12 cellular contexts compared by ENCODE assay signal in genomic region chr16:69217433-69217832, GRCh38. TPM values are rescaled to one million over a fixed set of nuclear protein-coding genes. Genes with fewer than 3 reads are reported as not detected.
DNase-seq lines count a peak whose midpoint lies in the region; ATAC-seq and TF ChIP-seq lines count a peak whose summit lies in the region.
"Had no signal": no experiment of that assay in that cellular context is flagged by ENCODE, and none has a peak within 500 bp of the region (broad histone marks: within the 10 kb centered on the region; RNA-seq: fewer than 3 reads in every experiment).

No MANE protein-coding gene starts in this region.

- H3K9ac ChIP-seq in adipocyte (ENCODE audit: low read length) = peak overlapping the region; percentile 26

- BruUV-seq in MCF 10A (replicated peaks; lab: Mats Ljungman, UMichigan) = no TSS peak

- peak; percentile 30 for DNase-seq in MCF 10A (ENCODE audit: unreplicated experiment)
- no peak for DNase-seq in breast epithelium (ENCODE audit: low spot score in 2 of 2)
- DNase-seq in adipocyte (ENCODE audit: low read depth) = peak; percentile 56
- peak; percentile 29 for DNase-seq in foreskin melanocyte
- DNase-seq in H4 (ENCODE audit: low spot score) = no peak
- no peak for DNase-seq in DMS79 treated with DMSO at 0.1 percent for 48 hours (lab: John Stamatoyannopoulos, UW)
- DNase-seq: activated naive CD4-positive, alpha-beta T cell treated with anti-CD3 and anti-CD28 coated beads for 36 hours; NCI-H2029; stimulated activated CD4-positive, alpha-beta T cell treated with anti-CD3 and anti-CD28 coated beads, Interleukin-4, amount 100 ng/mL, for 24 hours had no signal

- TF ChIP-seq CTCF in MCF 10A (IDR thresholded peaks at IDR 0.05; ENCODE audit: unreplicated experiment) (no peak), breast epithelium (IDR thresholded peaks at IDR 0.05) (no peak)

- H3K4me1 ChIP-seq in breast epithelium (no peaks in the 10 kb centered on the region), adipocyte (ENCODE audit: control insufficient read depth, insufficient read depth, low read length) (peaks cover 21% of the 10 kb centered on the region)

- CTCF ChIA-PET in MCF 10A (lab: Yijun Ruan, JAX) = interaction anchor here (0.8 to 1.0 kb wide), 2 partner anchors 67 to 68 kb away, joined by 3 to 6 read pairs; no protein-coding TSS in a partner anchor

- peak overlapping the region; percentile 12 for H3K27ac Mint-ChIP-seq in MCF 10A (ENCODE audit: low read depth, unreplicated experiment)
- H3K27ac Mint-ChIP-seq: activated naive CD4-positive, alpha-beta T cell treated with anti-CD3 and anti-CD28 coated beads for 36 hours; B cell had no signal

- H3K4me3 ChIP-seq in breast epithelium (no peak overlapping the region), adipocyte (ENCODE audit: low read length) (no peak overlapping the region)

- H3K9me3 Mint-ChIP-seq in MCF 10A (ENCODE audit: unreplicated experiment) = no peaks in the 10 kb centered on the region
- H3K9me3 Mint-ChIP-seq: activated naive CD4-positive, alpha-beta T cell treated with anti-CD3 and anti-CD28 coated beads for 36 hours had no signal

- H3K27me3 Mint-ChIP-seq in MCF 10A (ENCODE audit: insufficient read depth, unreplicated experiment) = no peaks in the 10 kb centered on the region
- H3K27me3 Mint-ChIP-seq: B cell had no signal

- ATAC-seq in HG03175 (IDR thresholded peaks at IDR 0.05; ENCODE audit: unreplicated experiment) = no peak
- no peak for ATAC-seq in GM19395 (IDR thresholded peaks at IDR 0.05; ENCODE audit: unreplicated experiment)

- H3K36me3 ChIP-seq in breast epithelium = no peaks in the 10 kb centered on the region
- no peaks in the 10 kb centered on the region for H3K36me3 ChIP-seq in adipocyte (ENCODE audit: control insufficient read depth, insufficient read depth, low read length, severe bottlenecking)

- H3K4me3 Mint-ChIP-seq in MCF 10A (ENCODE audit: unreplicated experiment) = peak overlapping the region; percentile 33
- H3K4me3 Mint-ChIP-seq: activated naive CD4-positive, alpha-beta T cell treated with anti-CD3 and anti-CD28 coated beads for 36 hours; B cell had no signal

- no peaks in the 10 kb centered on the region for H3K36me3 Mint-ChIP-seq in MCF 10A (ENCODE audit: insufficient read depth, unreplicated experiment)

- TF ChIP-seq POLR2A in breast epithelium (IDR thresholded peaks at IDR 0.05) = no peak

- POLR2A ChIA-PET in MCF 10A (lab: Yijun Ruan, JAX) = interaction anchor here (0.7 to 6.6 kb wide), 8 partner anchors 9 to 85 kb away, joined by 3 to 42 read pairs (median 6); partner anchors contain the start of genes SNTB2 and UTP4

- no peaks in the 10 kb centered on the region for H3K9me3 ChIP-seq in breast epithelium
- H3K9me3 ChIP-seq in adipocyte (ENCODE audit: control insufficient read depth, low read length) = no peaks in the 10 kb centered on the region

- H3K4me1 Mint-ChIP-seq in MCF 10A (ENCODE audit: insufficient read depth, unreplicated experiment) = peaks cover 17% of the 10 kb centered on the region
- H3K4me1 Mint-ChIP-seq: B cell had no signal

- H3K27me3 ChIP-seq in breast epithelium (no peaks in the 10 kb centered on the region), adipocyte (replicated peaks; ENCODE audit: control insufficient read depth, insufficient read depth, low read length) (no peaks in the 10 kb centered on the region)

- intact Hi-C loops in MCF 10A (cut with micrococcal nuclease) (loop anchor here (2.0 kb wide), 1 partner anchor 19 kb away; no protein-coding TSS in a partner anchor), breast epithelium (cut with DNase I; ENCODE audit: low total_unique reads) (no loop called here)

- no peak overlapping the region for H3K27ac ChIP-seq in breast epithelium

RNA-seq across cellular contexts. Expression of gene SNTB2, which starts 30.5 kb away (rescaled TPM):
- total RNA-seq in MCF 10A (2022) = 20.2 and 20.6 TPM in 2 replicates
- 10 to 100 TPM; 29.8 to 78.1 (median 36.6) TPM for total RNA-seq in breast epithelium
- total RNA-seq in H4 (2014; rRNA removed; shearing (Covaris generic)) = 15.1 and 22.4 TPM in 2 replicates

Comparison
In these comparisons a context has a peak if more than half of its experiments do, and no peak if none do; other contexts are left out.
1. DNase-seq: peak in MCF 10A (single experiment), adipocyte (single experiment) and foreskin melanocyte (single experiment); none in breast epithelium (0 of 2), H4 (single experiment) and DMS79 treated with DMSO at 0.1 percent for 48 hours (single experiment).